ENCODE assay signal across 9 cellular contexts in genomic region chr13:29081036-29081435, GRCh38.
DNase-seq lines count a peak whose midpoint lies in the region; ATAC-seq and TF ChIP-seq lines count a peak whose summit lies in the region.
"Had no signal": no experiment of that assay in that cellular context is flagged by ENCODE, and none has a peak within 500 bp of the region (broad histone marks: within the 10 kb centered on the region; RNA-seq: fewer than 3 reads in every experiment).

No MANE protein-coding gene starts in this region.

- no peak overlapping the region for H3K4me2 ChIP-seq in OCI-LY1 (ENCODE audit: low read length)

- no peaks in the 10 kb centered on the region for H3K36me3 ChIP-seq in left ventricle myocardium inferior
- no peaks in the 10 kb centered on the region for H3K36me3 ChIP-seq in right atrium auricular region
- H3K36me3 ChIP-seq in OCI-LY1 (ENCODE audit: insufficient read depth, low read length): no peaks in the 10 kb centered on the region

- H3K4me3 ChIP-seq in left ventricle myocardium inferior (no peak overlapping the region), right atrium auricular region (no peak overlapping the region), OCI-LY1 (ENCODE audit: low read depth, low read length, poor library complexity, severe bottlenecking) (no peak overlapping the region)

- H3K27ac ChIP-seq in left ventricle myocardium inferior (replicated peaks) (no peak overlapping the region), right atrium auricular region (no peak overlapping the region), OCI-LY1 (ENCODE audit: low read depth, low read length, poor library complexity, severe bottlenecking) (peak overlapping the region; percentile 35)

- H3K9me3 Mint-ChIP-seq in stimulated activated memory B cell treated with anti-CD40 and anti-IgM and Interleukin-4, amounts not matched to agents 10 μg/mL and 1 μg/mL and 100 μg/mL, for 72 hours: peaks cover 8% of the 10 kb centered on the region

- ATAC-seq in HG02943 (IDR thresholded peaks at IDR 0.05; ENCODE audit: low read depth, unreplicated experiment): peak; percentile 80
- peak; percentile 98 for ATAC-seq in stimulated activated memory B cell treated with anti-CD40 and anti-IgM and Interleukin-4, amounts not matched to agents 10 μg/mL and 1 μg/mL and 100 μg/mL, for 72 hours

- DNase-seq in left ventricle myocardium inferior (no peak), right atrium auricular region (ENCODE audit: low spot score) (no peak), HK-2 (ENCODE audit: unreplicated experiment) (no peak), activated T-cell treated with anti-CD3 and anti-CD28 coated beads for 4 hours (no peak), NCI-H146 (lab: John Stamatoyannopoulos, UW) (no peak)
- DNase-seq: Caco-2 had no signal

- H3K9me2 ChIP-seq in OCI-LY1 (ENCODE audit: low read depth, low read length): no peaks in the 10 kb centered on the region

- no peaks in the 10 kb centered on the region for H4K20me1 ChIP-seq in OCI-LY1 (ENCODE audit: insufficient read depth, low read length)

- H3K36me3 Mint-ChIP-seq in stimulated activated memory B cell treated with anti-CD40 and anti-IgM and Interleukin-4, amounts not matched to agents 10 μg/mL and 1 μg/mL and 100 μg/mL, for 72 hours: peaks cover 6% of the 10 kb centered on the region

- no peaks in the 10 kb centered on the region for H3K79me2 ChIP-seq in OCI-LY1 (ENCODE audit: insufficient read depth, low read length)

- H3K4me1 ChIP-seq in left ventricle myocardium inferior (peaks cover 23% of the 10 kb centered on the region), right atrium auricular region (no peaks in the 10 kb centered on the region), OCI-LY1 (ENCODE audit: insufficient read depth, low read length, severe bottlenecking) (peaks cover 16% of the 10 kb centered on the region)
- H3K4me1 ChIP-seq: Caco-2 had no signal

- H3K9ac ChIP-seq in OCI-LY1 (ENCODE audit: low read length): no peak overlapping the region

- H3K27me3 Mint-ChIP-seq in stimulated activated memory B cell treated with anti-CD40 and anti-IgM and Interleukin-4, amounts not matched to agents 10 μg/mL and 1 μg/mL and 100 μg/mL, for 72 hours: no peaks in the 10 kb centered on the region

- peaks cover 26% of the 10 kb centered on the region for H3K9me3 ChIP-seq in left ventricle myocardium inferior (replicated peaks)
- H3K9me3 ChIP-seq in right atrium auricular region: peaks cover 0 to 16% of the 10 kb centered on the region in 2 donors
- H3K9me3 ChIP-seq in OCI-LY1 (ENCODE audit: low read length): no peaks in the 10 kb centered on the region

- intact Hi-C loops in left ventricle myocardium inferior (cut with micrococcal nuclease): no loop called here

- H3K27me3 ChIP-seq in left ventricle myocardium inferior (ENCODE audit: low read depth): no peaks in the 10 kb centered on the region
- H3K27me3 ChIP-seq in right atrium auricular region: no peaks in the 10 kb centered on the region
- H3K27me3 ChIP-seq in OCI-LY1 (ENCODE audit: insufficient read depth, low read length): no peaks in the 10 kb centered on the region

- H3K4me1 Mint-ChIP-seq in stimulated activated memory B cell treated with anti-CD40 and anti-IgM and Interleukin-4, amounts not matched to agents 10 μg/mL and 1 μg/mL and 100 μg/mL, for 72 hours: peaks cover 24% of the 10 kb centered on the region

- H3K4me3 Mint-ChIP-seq in stimulated activated memory B cell treated with anti-CD40 and anti-IgM and Interleukin-4, amounts not matched to agents 10 μg/mL and 1 μg/mL and 100 μg/mL, for 72 hours: no peak overlapping the region

- peak; percentile 24 for TF ChIP-seq CTCF in left ventricle myocardium inferior (IDR thresholded peaks at IDR 0.05; ENCODE audit: borderline replicate concordance)
- TF ChIP-seq CTCF in right atrium auricular region (IDR thresholded peaks at IDR 0.05): no peak
- peak; percentile 59 for TF ChIP-seq CTCF in OCI-LY1 (IDR thresholded peaks at IDR 0.05; ENCODE audit: low read length)

- no peak overlapping the region for H2AFZ ChIP-seq in OCI-LY1 (ENCODE audit: low read length)

- H3K27ac Mint-ChIP-seq in stimulated activated memory B cell treated with anti-CD40 and anti-IgM and Interleukin-4, amounts not matched to agents 10 μg/mL and 1 μg/mL and 100 μg/mL, for 72 hours: peak overlapping the region; percentile 69

- H3F3A ChIP-seq in OCI-LY1 (ENCODE audit: insufficient read depth, low read length): no peaks in the 10 kb centered on the region

Comparison
In these comparisons a context has a peak if more than half of its experiments do, and no peak if none do; other contexts are left out.
1. CTCF ChIP-seq: peak in left ventricle myocardium inferior (single experiment) and OCI-LY1 (single experiment); none in right atrium auricular region (0 of 2).